13 cellular contexts compared by ENCODE assay signal in genomic region chr12:1935700-1936378, GRCh38. TPM values are rescaled to one million over a fixed set of nuclear protein-coding genes. Genes with fewer than 3 reads are reported as not detected.
A peak's percentile ranks its signal among the peaks of the same experiment; 100 is the strongest.
DNase-seq lines count a peak whose midpoint lies in the region; ATAC-seq, FAIRE-seq and TF ChIP-seq lines count a peak whose summit lies in the region.
"Had no signal": no experiment of that assay in that cellular context is flagged by ENCODE, and none has a peak within 500 bp of the region (broad histone marks: within the 10 kb centered on the region; RNA-seq: fewer than 3 reads in every experiment).

No MANE protein-coding gene starts in this region.

- no peak for FAIRE-seq in D721Med (lab: Jason Lieb, UNC)

- 33 to 38% methylated on average over 17 to 21 of the region's 21 CpGs for WGBS in body of pancreas, 2 donors
- 65% methylated on average over 11 of the region's 21 CpGs for WGBS in right lobe of liver (ENCODE audit: insufficient coverage, low coverage, low lambda C conversion rate, missing lambda C conversion rate)

- H3K36me3 ChIP-seq in body of pancreas (replicated peaks in 1 of 2; ENCODE audit: insufficient read depth in 1 of 2, low read depth in 2 of 2), result no peaks in the 10 kb centered on the region
- peaks cover 0 to 8% (median 3%) of the 10 kb centered on the region in 4 donors for H3K36me3 ChIP-seq in right lobe of liver
- peaks cover 11% of the 10 kb centered on the region for H3K36me3 ChIP-seq in skeletal muscle satellite cell (ENCODE audit: insufficient read depth, low read length)
- H3K36me3 ChIP-seq: breast epithelium had no signal

- H3K4me1 ChIP-seq in body of pancreas, result peaks cover 34% of the 10 kb centered on the region
- H3K4me1 ChIP-seq in right lobe of liver, result peaks cover 0 to 10% (median 4%) of the 10 kb centered on the region in 4 donors
- H3K4me1 ChIP-seq in skeletal muscle satellite cell (ENCODE audit: control insufficient read depth, insufficient read depth, low read length), result peaks cover 43% of the 10 kb centered on the region
- H3K4me1 ChIP-seq: breast epithelium had no signal

- no peak for TF ChIP-seq POLR2A in body of pancreas (IDR thresholded peaks at IDR 0.05)
- TF ChIP-seq POLR2A in right lobe of liver (IDR thresholded peaks at IDR 0.05), result no peak

- DNase-seq in C1 segment of cervical spinal cord (lab: John Stamatoyannopoulos, UW) (peak in 9 of 14 donors; percentile 14 to 67 (median 46)), body of pancreas (peak; percentile 90 to 93 (median 92)), right lobe of liver (peak in 2 of 3 donors; percentile 65 to 68), KG1 (lab: John Stamatoyannopoulos, UW) (no peak), NCI-H1694 treated with DMSO at 0.1 percent for 48 hours (lab: John Stamatoyannopoulos, UW) (no peak), D721Med (ENCODE audit: insufficient read length, low spot score) (no peak)
- DNase-seq: esophagus squamous epithelium; NK-92 treated with Interleukin-12 subunit alpha and Interleukin-12 subunit beta, amount 100 ng/mL, for 24 hours had no signal

- peak overlapping the region; percentile 60 for H3K4me2 ChIP-seq in skeletal muscle satellite cell (ENCODE audit: low read length)
- H3K4me2 ChIP-seq: KMS-11 had no signal

- H3K9ac ChIP-seq in skeletal muscle satellite cell (ENCODE audit: low read depth, low read length), result no peak overlapping the region
- H3K9ac ChIP-seq: KMS-11 had no signal

- ATAC-seq in body of pancreas (peak; percentile 84), right lobe of liver (peak in 3 of 4 donors; percentile 49 to 66 (median 63)), GM21528 (IDR thresholded peaks at IDR 0.05; ENCODE audit: low FRiP score, unreplicated experiment) (no peak)

- TF ChIP-seq CTCF in body of pancreas (IDR thresholded peaks at IDR 0.05) (no peak), right lobe of liver (IDR thresholded peaks at IDR 0.05) (no peak), D721Med (IDR thresholded peaks at IDR 0.05; ENCODE audit: insufficient read depth, missing control alignments) (no peak)

- H3K9me3 ChIP-seq in body of pancreas, result no peaks in the 10 kb centered on the region
- no peaks in the 10 kb centered on the region for H3K9me3 ChIP-seq in right lobe of liver
- no peaks in the 10 kb centered on the region for H3K9me3 ChIP-seq in skeletal muscle satellite cell (replicated peaks; ENCODE audit: low read length)
- H3K9me3 ChIP-seq: breast epithelium, esophagus squamous epithelium had no signal

- H3K4me3 ChIP-seq in body of pancreas (no peak overlapping the region), right lobe of liver (peak overlapping the region in 1 of 3 donors; percentile 5), skeletal muscle satellite cell (ENCODE audit: low read length) (peak overlapping the region; percentile 1)
- H3K4me3 ChIP-seq: breast epithelium, esophagus squamous epithelium had no signal

- peak overlapping the region; percentile 71 to 86 (median 80) for H3K27ac ChIP-seq in body of pancreas
- H3K27ac ChIP-seq in right lobe of liver, result peak overlapping the region in 2 of 3 donors; percentile 26 to 49
- H3K27ac ChIP-seq: breast epithelium, KMS-11 had no signal

- no peaks in the 10 kb centered on the region for H3K27me3 ChIP-seq in body of pancreas
- H3K27me3 ChIP-seq in right lobe of liver, result no peaks in the 10 kb centered on the region
- H3K27me3 ChIP-seq in skeletal muscle satellite cell (ENCODE audit: control insufficient read depth, insufficient read depth, low read length), result peaks cover 7% of the 10 kb centered on the region
- H3K27me3 ChIP-seq: breast epithelium had no signal

- intact Hi-C loops in body of pancreas (cut with DNase I) (no loop called here), right lobe of liver (cut with DNase I) (loop anchor here (5.0 to 10.0 kb wide), 2 partner anchors 139 to 291 kb away; no protein-coding TSS in a partner anchor)

RNA-seq across cellular contexts. Expression of gene CACNA2D4, which starts 17.4 kb away (rescaled TPM):
- total RNA-seq in body of pancreas (1 to 10 TPM in 1 of 2 donors, not detected in 1; 3.6 TPM), right lobe of liver (1 to 10 TPM in 3 of 6 experiments, under 1 TPM in 3; 0.87 to 1.9 (median 0.96) TPM)
- 0.66 TPM in 1 of 2 replicates, not detected in the other for total RNA-seq in skeletal muscle satellite cell (2012; rRNA removed)
- total RNA-seq: SK-MEL-5 had no signal

Comparison
In these comparisons a context has a peak if more than half of its experiments do, and no peak if none do; other contexts are left out.
1. DNase-seq: peak in C1 segment of cervical spinal cord (9 of 14), body of pancreas (4 of 4) and right lobe of liver (2 of 3); none in KG1 (single experiment), NCI-H1694 treated with DMSO at 0.1 percent for 48 hours (single experiment) and D721Med (single experiment).